In genomic region chr6:151699719-151700118, GRCh38 we compare ENCODE assay signal across 16 cellular contexts.
"Had no signal": no experiment of that assay in that cellular context is flagged by ENCODE, and none has a peak within 500 bp of the region (broad histone marks: within the 10 kb centered on the region; RNA-seq: fewer than 3 reads in every experiment).

No MANE protein-coding gene starts in this region.

- DNase-seq: activated CD4-positive, alpha-beta memory T cell treated with anti-CD3 and anti-CD28 coated beads, Interleukin-2, amount 10 ng/mL, durations not matched to agents 7 days and 5 days; activated CD4-positive, alpha-beta T cell treated with anti-CD3 and anti-CD28 coated beads for 36 hours; activated effector memory CD4-positive, alpha-beta T cell treated with anti-CD3 and anti-CD28 coated beads, Interleukin-2, amount 50 U/mL, for 16 hours; activated T-cell treated with anti-CD3 and anti-CD28 coated beads, Interleukin-2, amount 50 U/mL, for 24 hours; adrenal gland; effector CD4-positive, alpha-beta T cell; gastrocnemius medialis; hippocampal formation; mammary epithelial cell; stimulated activated naive CD8-positive, alpha-beta T cell treated with anti-CD3 and anti-CD28 coated beads, Interleukin-15, Interleukin-2, amounts not matched to agents 100 U/mL and 50 U/mL, for 24 hours; T-helper 2 cell had no signal

- H2AFZ ChIP-seq: parathyroid adenoma had no signal

- H3K9ac ChIP-seq: parathyroid adenoma had no signal

- H3K36me3 ChIP-seq: adrenal gland, gastrocnemius medialis, SJSA1 had no signal

- H3K4me3 ChIP-seq: coronary artery, gastrocnemius medialis, SJSA1, smooth muscle cell had no signal

- H3K4me1 ChIP-seq: parathyroid adenoma, SJSA1 had no signal

- FAIRE-seq: keratinocyte had no signal

- ATAC-seq: activated CD4-positive, alpha-beta T cell treated with anti-CD3 and anti-CD28 coated beads for 36 hours; stimulated activated naive CD8-positive, alpha-beta T cell treated with anti-CD3 and anti-CD28 coated beads, Interleukin-15, Interleukin-2, amounts not matched to agents 100 U/mL and 50 U/mL, for 24 hours had no signal

- H3K4me2 ChIP-seq: smooth muscle cell had no signal

- H3K27ac ChIP-seq: adrenal gland, gastrocnemius medialis, parathyroid adenoma, SJSA1 had no signal

- H3K9me3 ChIP-seq: adrenal gland, gastrocnemius medialis, SJSA1 had no signal

- H3K79me2 ChIP-seq: parathyroid adenoma had no signal

- H3K27me3 ChIP-seq: adrenal gland, gastrocnemius medialis, SJSA1 had no signal
